ENCODE assay signal across 18 cellular contexts in the genomic region with DNA sequence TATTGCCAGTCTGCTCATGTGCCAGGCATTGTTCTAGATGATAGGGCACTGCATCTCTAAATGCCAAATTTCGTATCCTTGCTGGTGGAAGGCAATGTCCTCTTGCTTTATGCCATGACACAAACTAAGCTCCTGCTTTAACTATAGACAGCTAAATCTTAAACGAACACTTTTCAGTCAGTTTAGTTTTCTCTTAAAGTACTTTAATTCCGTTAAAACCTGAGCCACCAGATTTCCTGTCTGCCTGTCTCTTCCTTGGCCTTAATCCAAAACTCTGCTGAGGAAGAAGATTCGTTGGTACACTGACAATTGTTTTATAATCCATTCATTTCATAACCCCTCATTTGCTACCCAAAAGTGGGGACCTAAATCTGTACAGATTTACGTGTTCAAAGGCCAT.
DNase-seq lines count a peak whose midpoint lies in the region; ATAC-seq lines count a peak whose summit lies in the region.
"Had no signal": no experiment of that assay in that cellular context is flagged by ENCODE, and none has a peak within 500 bp of the region (broad histone marks: within the 10 kb centered on the region; RNA-seq: fewer than 3 reads in every experiment).

No MANE protein-coding gene starts in this region.

- H3K4me1 Mint-ChIP-seq in activated T-cell treated with anti-CD3 and anti-CD28 coated beads, Interleukin-2, amount 50 U/mL, for 24 hours (ENCODE audit: low read depth): peaks cover 54% of the 10 kb centered on the region
- peaks cover 44% of the 10 kb centered on the region for H3K4me1 Mint-ChIP-seq in T-helper 1 cell treated with Interleukin-12 subunit alpha and Interleukin-12 subunit beta and Interleukin-4 antibody, amounts not matched to agents 30 μg/mL and 1 μg/mL, for 36 hours (ENCODE audit: low read depth)
- H3K4me1 Mint-ChIP-seq in stimulated activated effector memory CD8-positive, alpha-beta T cell treated with anti-CD3 and anti-CD28 coated beads, Interleukin-12 subunit alpha, Interleukin-12 subunit beta, amount 100 ng/mL, for 72 hours: peaks cover 45% of the 10 kb centered on the region

- peak overlapping the region; percentile 79 for H3K27ac Mint-ChIP-seq in activated T-cell treated with anti-CD3 and anti-CD28 coated beads, Interleukin-2, amount 50 U/mL, for 24 hours
- H3K27ac Mint-ChIP-seq in T-helper 1 cell treated with Interleukin-12 subunit alpha and Interleukin-12 subunit beta and Interleukin-4 antibody, amounts not matched to agents 30 μg/mL and 1 μg/mL, for 36 hours: peak overlapping the region; percentile 81
- H3K27ac Mint-ChIP-seq in stimulated activated effector memory CD8-positive, alpha-beta T cell treated with anti-CD3 and anti-CD28 coated beads, Interleukin-12 subunit alpha, Interleukin-12 subunit beta, amount 100 ng/mL, for 72 hours: no peak overlapping the region

- H3K27ac ChIP-seq in thymus (ENCODE audit: low read depth): peak overlapping the region; percentile 77
- H3K27ac ChIP-seq: brain microvascular endothelial cell, SJSA1 had no signal

- 6% methylated on average over 5 of the region's 5 CpGs for WGBS in thymus

- DNase-seq in activated T-cell treated with anti-CD3 and anti-CD28 coated beads, Interleukin-2, amount 50 U/mL, for 24 hours: no peak
- DNase-seq in activated T-cell treated with anti-CD3 and anti-CD28 coated beads, Interleukin-2, amount 50 U/mL, for 48 hours: no peak
- peak; percentile 28 for DNase-seq in iris pigment epithelial cell (ENCODE audit: low read depth)
- DNase-seq in stimulated activated effector memory CD8-positive, alpha-beta T cell treated with anti-CD3 and anti-CD28 coated beads, Interleukin-12 subunit alpha, Interleukin-12 subunit beta, amount 100 ng/mL, for 72 hours (ENCODE audit: low spot score in 2 of 2): no peak
- DNase-seq in NK-92 (lab: John Stamatoyannopoulos, UW; ENCODE audit: unreplicated experiment): no peak
- DNase-seq in activated gamma-delta T cell (lab: John Stamatoyannopoulos, UW): no peak
- DNase-seq: ACHN; activated CD4-positive, CD25-positive, alpha-beta regulatory T cell treated with anti-CD3 and anti-CD28 coated beads, Interleukin-2, amount 50 U/mL, for 72 hours; brain microvascular endothelial cell; left cardiac atrium; NCI-H1436 treated with DMSO at 0.1 percent for 48 hours; NCI-H526; small intestine; thyroid gland had no signal

- H3K9me3 Mint-ChIP-seq in activated T-cell treated with anti-CD3 and anti-CD28 coated beads, Interleukin-2, amount 50 U/mL, for 24 hours: no peaks in the 10 kb centered on the region
- no peaks in the 10 kb centered on the region for H3K9me3 Mint-ChIP-seq in T-helper 1 cell treated with Interleukin-12 subunit alpha and Interleukin-12 subunit beta and Interleukin-4 antibody, amounts not matched to agents 30 μg/mL and 1 μg/mL, for 36 hours
- H3K9me3 Mint-ChIP-seq in stimulated activated effector memory CD8-positive, alpha-beta T cell treated with anti-CD3 and anti-CD28 coated beads, Interleukin-12 subunit alpha, Interleukin-12 subunit beta, amount 100 ng/mL, for 72 hours: no peaks in the 10 kb centered on the region

- no peaks in the 10 kb centered on the region for H3K27me3 Mint-ChIP-seq in activated T-cell treated with anti-CD3 and anti-CD28 coated beads, Interleukin-2, amount 50 U/mL, for 24 hours
- H3K27me3 Mint-ChIP-seq in T-helper 1 cell treated with Interleukin-12 subunit alpha and Interleukin-12 subunit beta and Interleukin-4 antibody, amounts not matched to agents 30 μg/mL and 1 μg/mL, for 36 hours (ENCODE audit: low read depth): no peaks in the 10 kb centered on the region

- no peak for ATAC-seq in stimulated activated effector memory CD8-positive, alpha-beta T cell treated with anti-CD3 and anti-CD28 coated beads, Interleukin-12 subunit alpha, Interleukin-12 subunit beta, amount 100 ng/mL, for 72 hours
- ATAC-seq: HepG2 had no signal

- peaks cover 44% of the 10 kb centered on the region for H3K4me1 ChIP-seq in thymus (ENCODE audit: control insufficient read depth, insufficient read depth, low read length)

- no peak overlapping the region for H3K4me3 Mint-ChIP-seq in activated T-cell treated with anti-CD3 and anti-CD28 coated beads, Interleukin-2, amount 50 U/mL, for 24 hours
- no peak overlapping the region for H3K4me3 Mint-ChIP-seq in T-helper 1 cell treated with Interleukin-12 subunit alpha and Interleukin-12 subunit beta and Interleukin-4 antibody, amounts not matched to agents 30 μg/mL and 1 μg/mL, for 36 hours
- H3K4me3 Mint-ChIP-seq in stimulated activated effector memory CD8-positive, alpha-beta T cell treated with anti-CD3 and anti-CD28 coated beads, Interleukin-12 subunit alpha, Interleukin-12 subunit beta, amount 100 ng/mL, for 72 hours: no peak overlapping the region

- H3K27me3 ChIP-seq in thymus (ENCODE audit: control insufficient read depth, insufficient read depth): no peaks in the 10 kb centered on the region
- H3K27me3 ChIP-seq: brain microvascular endothelial cell, SJSA1, thyroid gland had no signal

- H3K4me3 ChIP-seq in thymus (ENCODE audit: low read length): no peak overlapping the region
- H3K4me3 ChIP-seq: SJSA1, thyroid gland had no signal

- H3K36me3 ChIP-seq in thymus (ENCODE audit: control insufficient read depth, insufficient read depth): peaks cover 23% of the 10 kb centered on the region
- H3K36me3 ChIP-seq: brain microvascular endothelial cell, thyroid gland had no signal

- H3K36me3 Mint-ChIP-seq in activated T-cell treated with anti-CD3 and anti-CD28 coated beads, Interleukin-2, amount 50 U/mL, for 24 hours (ENCODE audit: low read depth): peaks cover 83% of the 10 kb centered on the region
- peaks cover 41% of the 10 kb centered on the region for H3K36me3 Mint-ChIP-seq in T-helper 1 cell treated with Interleukin-12 subunit alpha and Interleukin-12 subunit beta and Interleukin-4 antibody, amounts not matched to agents 30 μg/mL and 1 μg/mL, for 36 hours (ENCODE audit: low read depth)
- peaks cover 92% of the 10 kb centered on the region for H3K36me3 Mint-ChIP-seq in stimulated activated effector memory CD8-positive, alpha-beta T cell treated with anti-CD3 and anti-CD28 coated beads, Interleukin-12 subunit alpha, Interleukin-12 subunit beta, amount 100 ng/mL, for 72 hours

- no peaks in the 10 kb centered on the region for H3K9me3 ChIP-seq in thymus (ENCODE audit: control insufficient read depth)
- H3K9me3 ChIP-seq: SJSA1, thyroid gland had no signal
